8 cellular contexts compared by ENCODE assay signal in genomic region chr5:142362193-142362592, GRCh38. TPM values are rescaled to one million over a fixed set of nuclear protein-coding genes. Genes with fewer than 3 reads are reported as not detected.
DNase-seq lines count a peak whose midpoint lies in the region; ATAC-seq and TF ChIP-seq lines count a peak whose summit lies in the region.
"Not testable (repeated sequence)": the region's sequence is repeated elsewhere in the genome, so short reads cannot be mapped to it uniquely, and the experiment has no call there.
"Had no signal": no experiment of that assay in that cellular context is flagged by ENCODE, and none has a peak within 500 bp of the region (broad histone marks: within the 10 kb centered on the region; RNA-seq: fewer than 3 reads in every experiment).

No MANE protein-coding gene starts in this region.

- peaks cover 34% of the 10 kb centered on the region for H3F3A ChIP-seq in GM23338 (replicated peaks; ENCODE audit: low read depth)
- H3F3A ChIP-seq in SK-N-SH (replicated peaks; ENCODE audit: insufficient read depth), result peaks cover 20% of the 10 kb centered on the region
- not testable (repeated sequence) for H3F3A ChIP-seq in smooth muscle cell (ENCODE audit: low read depth)

- not testable (repeated sequence) for H3K9me2 ChIP-seq in GM23338 (ENCODE audit: insufficient read depth); SK-N-SH

- peaks cover 11% of the 10 kb centered on the region for H3K27me3 Mint-ChIP-seq in GM23338 (ENCODE audit: insufficient read depth, low read depth, poor library complexity)
- H3K27me3 Mint-ChIP-seq in neural crest cell (ENCODE audit: low read depth), result not testable (repeated sequence)

- H3K9ac ChIP-seq in SK-N-SH, result peak overlapping the region; percentile 68; the same call in 1 of the 2 replicates
- not testable (repeated sequence) for H3K9ac ChIP-seq in mammary epithelial cell (ENCODE audit: insufficient read depth, low read length); smooth muscle cell (ENCODE audit: low read depth)

- dilution Hi-C loops in mammary epithelial cell (cut with HindIII; ENCODE audit: low sequenced_read_pairs), result loop anchor here (5.0 to 10.0 kb wide), 3 partner anchors 45 to 183 kb away; no protein-coding TSS in a partner anchor

- H3K4me3 Mint-ChIP-seq in GM23338, result not testable (repeated sequence)
- H3K4me3 Mint-ChIP-seq in neural crest cell, result peak overlapping the region; percentile 18

- TF ChIP-seq EP300 in SK-N-SH (IDR thresholded peaks at IDR 0.05; ENCODE audit: borderline replicate concordance in 1 of 2, low read depth in 1 of 2, low read length in 1 of 2); gastroesophageal sphincter (IDR thresholded peaks at IDR 0.05): not testable (repeated sequence)

- H3K79me2 ChIP-seq in GM23338 (replicated peaks; ENCODE audit: insufficient read depth); mammary epithelial cell (ENCODE audit: insufficient read depth, low read length); smooth muscle cell (ENCODE audit: low read depth): not testable (repeated sequence)
- H3K79me2 ChIP-seq in SK-N-SH (ENCODE audit: insufficient read depth), result peaks cover 61% of the 10 kb centered on the region

- H3K27ac ChIP-seq in GM23338 (ENCODE audit: low read depth) (peak overlapping the region; percentile 99), SK-N-SH (ENCODE audit: low read depth in 2 of 2, low read length in 1 of 2) (peak overlapping the region; percentile 94 to 97), mammary epithelial cell (ENCODE audit: insufficient read depth, low read depth, low read length) (peak overlapping the region; percentile 37), gastroesophageal sphincter (peak overlapping the region; percentile 36 to 80 (median 80)), left lung (peak overlapping the region; percentile 65 to 68), smooth muscle cell (ENCODE audit: low read depth) (peak overlapping the region; percentile 82)

- WGBS in SK-N-SH (ENCODE audit: low lambda C conversion rate), result 69% methylated on average over 11 of the region's 11 CpGs
- 97% methylated on average over 8 of the region's 11 CpGs for WGBS in mammary epithelial cell (ENCODE audit: low coverage, missing lambda C conversion rate)
- 87 to 93% methylated on average over 7 of the region's 11 CpGs for WGBS in gastroesophageal sphincter (ENCODE audit: low coverage in 1 of 2), 2 donors
- 81% methylated on average over 11 of the region's 11 CpGs for WGBS in smooth muscle cell (ENCODE audit: low lambda C conversion rate)

- H3K4me1 Mint-ChIP-seq in GM23338, result peaks cover 61% of the 10 kb centered on the region
- peaks cover 70% of the 10 kb centered on the region for H3K4me1 Mint-ChIP-seq in neural crest cell

- H4K20me1 ChIP-seq in GM23338 (replicated peaks; ENCODE audit: insufficient read depth); SK-N-SH (ENCODE audit: insufficient read depth); mammary epithelial cell (ENCODE audit: insufficient read depth, low read length); smooth muscle cell (ENCODE audit: low read depth): not testable (repeated sequence)

- BruUV-seq in mammary epithelial cell (replicated peaks; lab: Mats Ljungman, UMichigan), result not testable (repeated sequence)

- H2AFZ ChIP-seq in GM23338; SK-N-SH (ENCODE audit: low read depth); mammary epithelial cell (ENCODE audit: low read depth, low read length); smooth muscle cell (ENCODE audit: low read depth): not testable (repeated sequence)

- TF ChIP-seq CTCF in GM23338 (conservative IDR thresholded peaks at IDR 0.05; ENCODE audit: low read depth in 2 of 2); SK-N-SH (IDR thresholded peaks at IDR 0.05); mammary epithelial cell (conservative IDR thresholded peaks at IDR 0.05 in 1 of 2, IDR thresholded peaks at IDR 0.05 in 1 of 2; ENCODE audit: extremely low read depth in 1 of 2, insufficient read depth in 1 of 2, low read depth in 1 of 2, low read length in 2 of 2); gastroesophageal sphincter (IDR thresholded peaks at IDR 0.05); left lung (IDR thresholded peaks at IDR 0.05); neural crest cell (conservative IDR thresholded peaks at IDR 0.05); smooth muscle cell (IDR thresholded peaks at IDR 0.05; ENCODE audit: borderline replicate concordance, insufficient read depth, poor library complexity, severe bottlenecking): not testable (repeated sequence)

- H3K4me3 ChIP-seq in GM23338; SK-N-SH (ENCODE audit: low read depth in 2 of 2, low read length in 1 of 2); mammary epithelial cell (replicated peaks in 1 of 3; ENCODE audit: insufficient read depth in 1 of 3, low read depth in 2 of 3, low read length in 3 of 3); gastroesophageal sphincter; left lung; smooth muscle cell: not testable (repeated sequence)

- H3K27me3 ChIP-seq in GM23338 (ENCODE audit: insufficient read depth); SK-N-SH (ENCODE audit: insufficient read depth); mammary epithelial cell (ENCODE audit: insufficient read depth, low read length); gastroesophageal sphincter; smooth muscle cell (ENCODE audit: low read depth): not testable (repeated sequence)
- peaks cover 0 to 67% of the 10 kb centered on the region in 2 donors for H3K27me3 ChIP-seq in left lung

- not testable (repeated sequence) for TF ChIP-seq POLR2A in gastroesophageal sphincter (IDR thresholded peaks at IDR 0.05)

- TF ChIP-seq RAD21 in SK-N-SH (IDR thresholded peaks at IDR 0.05; ENCODE audit: low read length), result not testable (repeated sequence)

- H3K4me2 ChIP-seq in GM23338 (0 out of 2 replicates have a peak overlapping the region, but pooled peaks have one; percentile 30), SK-N-SH (peak overlapping the region; percentile 65)
- H3K4me2 ChIP-seq in mammary epithelial cell (ENCODE audit: insufficient read depth, low read depth, low read length); smooth muscle cell: not testable (repeated sequence)

- intact Hi-C loops in mammary epithelial cell (cut with micrococcal nuclease); left lung (cut with DNase I): not testable (repeated sequence)

- not testable (repeated sequence) for H3K36me3 ChIP-seq in GM23338 (ENCODE audit: insufficient read depth); SK-N-SH (replicated peaks in 1 of 2; ENCODE audit: control insufficient read depth in 1 of 2, insufficient read depth in 2 of 2, low read length in 1 of 2); mammary epithelial cell (ENCODE audit: insufficient read depth, low read length); gastroesophageal sphincter; left lung; smooth muscle cell (ENCODE audit: low read depth)

- peak overlapping the region; percentile 100 for H3K27ac Mint-ChIP-seq in GM23338
- H3K27ac Mint-ChIP-seq in neural crest cell (ENCODE audit: unreplicated experiment), result peak overlapping the region; percentile 99

- DNase-seq in GM23338 (ENCODE audit: low spot score); SK-N-SH; mammary epithelial cell; left lung; neural crest cell (ENCODE audit: low read depth, low spot score); smooth muscle cell (lab: John Stamatoyannopoulos, UW; ENCODE audit: unreplicated experiment): not testable (repeated sequence)

- in situ Hi-C loops in mammary epithelial cell (cut with MboI; ENCODE audit: low sequenced_read_pairs in 2 of 2), result not testable (repeated sequence)

- H3K9me3 Mint-ChIP-seq in GM23338, neural crest cell: not testable (repeated sequence)

- H3K9me3 ChIP-seq in SK-N-SH; mammary epithelial cell (replicated peaks; ENCODE audit: insufficient read depth, low read length); gastroesophageal sphincter; left lung; smooth muscle cell (replicated peaks; ENCODE audit: low read depth): not testable (repeated sequence)

- not testable (repeated sequence) for ATAC-seq in GM23338, gastroesophageal sphincter, left lung

- H3K4me1 ChIP-seq in GM23338 (ENCODE audit: insufficient read depth) (peaks cover 67% of the 10 kb centered on the region), SK-N-SH (ENCODE audit: control insufficient read depth in 1 of 2, insufficient read depth in 2 of 2, low read depth in 1 of 2, low read length in 1 of 2) (peaks cover 36 to 62% of the 10 kb centered on the region in 2 experiments), mammary epithelial cell (ENCODE audit: insufficient read depth, low read length) (peaks cover 38% of the 10 kb centered on the region), gastroesophageal sphincter (peaks cover 0 to 29% (median 19%) of the 10 kb centered on the region in 3 donors), left lung (peaks cover 10 to 41% of the 10 kb centered on the region in 2 donors), smooth muscle cell (ENCODE audit: low read depth) (peaks cover 15% of the 10 kb centered on the region)

- H3K36me3 Mint-ChIP-seq in GM23338 (ENCODE audit: low read depth); neural crest cell (ENCODE audit: low read depth): not testable (repeated sequence)

- POLR2A ChIA-PET in SK-N-SH (lab: Yijun Ruan, JAX), result not testable (repeated sequence)

- CTCF ChIA-PET in SK-N-SH (lab: Yijun Ruan, JAX), result interaction anchor here (0.6 to 3.4 kb wide), 3 partner anchors 188 to 223 kb away, joined by 3 to 9 read pairs (median 4); no protein-coding TSS in a partner anchor
- CTCF ChIA-PET in mammary epithelial cell (lab: Charles Lee; ENCODE audit: low non-redundant PET), result not testable (repeated sequence)

RNA-seq across cellular contexts. Expression of gene SPRY4, which starts 37.4 kb away (rescaled TPM):
- total RNA-seq in GM23338 (2014; rRNA removed; shearing (Covaris generic)), result 177 and 240 TPM in 2 replicates
- polyA plus RNA-seq in GM23338 (2016; fragmentation: Nextera tagmentation; extraction: Ambion mirVana) (70.6 and 70.9 TPM in 2 replicates), SK-N-SH (2012; rRNA removed) (12.2 and 18.0 TPM in 2 replicates), mammary epithelial cell (12.0 TPM), smooth muscle cell (47.4 and 49.3 TPM in 2 replicates)
- 6.7 and 9.0 TPM in 2 replicates for polyA plus RNA-seq in SK-N-SH (2012; cell fraction: cytosol; rRNA removed)
- 49.5 and 71.0 TPM in 2 replicates for polyA plus RNA-seq in SK-N-SH (2012; cell fraction: nucleus; rRNA removed)
- total RNA-seq in mammary epithelial cell (10 to 100 TPM; 11.5 to 40.7 TPM), gastroesophageal sphincter (10 to 100 TPM in 3 of 4 donors, 1 to 10 TPM in 1; 9.2 to 18.1 (median 12.7) TPM), left lung (10 to 100 TPM; 28.9 to 44.0 TPM), neural crest cell (42.1 and 44.2 TPM in 2 replicates), smooth muscle cell (62.7 and 74.2 TPM in 2 replicates)
- polyA minus RNA-seq in mammary epithelial cell, result 59.3 TPM
- polyA plus RNA-seq: naive thymus-derived CD4-positive, alpha-beta T cell had no signal

Comparison
In these comparisons a context has a peak if more than half of its experiments do, and no peak if none do; other contexts are left out.
1. H3K27ac ChIP-seq: peak in every context shown above with its lines; median percentile 99 in GM23338; 96 in SK-N-SH; 82 in smooth muscle cell; 80 in gastroesophageal sphincter; 66 in left lung; 37 in mammary epithelial cell.